8 cellular contexts compared by ENCODE assay signal in genomic region chr6:36623547-36624459, GRCh38. TPM values are rescaled to one million over a fixed set of nuclear protein-coding genes. Genes with fewer than 3 reads are reported as not detected.
DNase-seq lines count a peak whose midpoint lies in the region; ATAC-seq and TF ChIP-seq lines count a peak whose summit lies in the region.

No MANE protein-coding gene starts in this region.

- no peak overlapping the region for H3K27ac ChIP-seq in CD8-positive, alpha-beta memory T cell (ENCODE audit: low read depth, low read length)
- no peak overlapping the region for H3K27ac ChIP-seq in GM23338 (ENCODE audit: low read depth)
- H3K27ac ChIP-seq in adrenal gland: no peak overlapping the region

- CTCF ChIA-PET in CD8-positive, alpha-beta memory T cell (lab: Charles Lee): interaction anchor here (0.9 to 4.3 kb wide), 13 partner anchors 9 to 394 kb away, joined by 3 to 24 read pairs (median 4); partner anchors contain the start of gene CDKN1A
- CTCF ChIA-PET in T-cell (lab: Charles Lee): interaction anchor here (0.5 to 1.8 kb wide), 5 partner anchors 22 to 394 kb away, joined by 3 to 7 read pairs (median 3); no protein-coding TSS in a partner anchor

- DNase-seq in CD8-positive, alpha-beta memory T cell: peak; percentile 59 to 83 (median 65)
- DNase-seq in GM23338 (ENCODE audit: low spot score): peak; percentile 92
- peak; percentile 66 to 87 (median 86) for DNase-seq in NCI-H1417 (lab: John Stamatoyannopoulos, UW)
- peak; percentile 42 to 81 (median 68) for DNase-seq in T-cell
- peak; percentile 85 to 95 (median 90) for DNase-seq in adrenal gland
- DNase-seq in left ventricle myocardium superior: peak; percentile 88
- peak; percentile 72 for DNase-seq in renal cortical epithelial cell (ENCODE audit: low read depth)

- H4K20me1 ChIP-seq in GM23338 (replicated peaks; ENCODE audit: insufficient read depth): no peaks in the 10 kb centered on the region

- TF ChIP-seq CTCF in GM23338 (conservative IDR thresholded peaks at IDR 0.05; ENCODE audit: low read depth in 2 of 2) (peak; percentile 93 to 98), adrenal gland (IDR thresholded peaks at IDR 0.05) (peak; percentile 75 to 93 (median 88))

- H3K27ac Mint-ChIP-seq in CD8-positive, alpha-beta memory T cell: peak overlapping the region in 4 of 8 donors; percentile 2 to 87 (median 52)
- H3K27ac Mint-ChIP-seq in GM23338: no peak overlapping the region
- H3K27ac Mint-ChIP-seq in T-cell: no peak overlapping the region

- no peaks in the 10 kb centered on the region for H3K36me3 ChIP-seq in CD8-positive, alpha-beta memory T cell (ENCODE audit: insufficient read depth, low read length)
- no peaks in the 10 kb centered on the region for H3K36me3 ChIP-seq in GM23338 (ENCODE audit: insufficient read depth)
- H3K36me3 ChIP-seq in adrenal gland (replicated peaks in 1 of 2): no peaks in the 10 kb centered on the region

- no peak overlapping the region for H3K4me3 ChIP-seq in CD8-positive, alpha-beta memory T cell (ENCODE audit: low read length)
- H3K4me3 ChIP-seq in GM23338 (no peak overlapping the region), adrenal gland (no peak overlapping the region)

- ATAC-seq in GM23338 (peak; percentile 92), T-cell (replicated peaks in 1 of 4) (peak; percentile 72 to 88 (median 82)), left ventricle myocardium superior (peak; percentile 66), GM21360 (IDR thresholded peaks at IDR 0.05; ENCODE audit: unreplicated experiment) (no peak)

- intact Hi-C loops in adrenal gland (cut with DNase I): loop anchor here (2.0 to 5.0 kb wide), 3 partner anchors 58 to 101 kb away; no protein-coding TSS in a partner anchor
- intact Hi-C loops in left ventricle myocardium superior (cut with micrococcal nuclease): loop anchor here (2.0 kb wide), 2 partner anchors 57 to 135 kb away; no protein-coding TSS in a partner anchor

- H3K79me2 ChIP-seq in GM23338 (replicated peaks; ENCODE audit: insufficient read depth): no peaks in the 10 kb centered on the region

- no peaks in the 10 kb centered on the region for H3K9me2 ChIP-seq in GM23338 (ENCODE audit: insufficient read depth)

- TF ChIP-seq POLR2A in adrenal gland (IDR thresholded peaks at IDR 0.05): no peak

- 47 to 50% (median 49%) methylated on average over 18 of the region's 18 CpGs for WGBS in adrenal gland, 4 donors

- H3K4me1 ChIP-seq in CD8-positive, alpha-beta memory T cell (ENCODE audit: insufficient read depth, low read length): peaks cover 7% of the 10 kb centered on the region
- H3K4me1 ChIP-seq in GM23338 (ENCODE audit: insufficient read depth): no peaks in the 10 kb centered on the region; the same call in 1 of the 2 replicates
- H3K4me1 ChIP-seq in adrenal gland (replicated peaks in 1 of 2): peaks cover 8 to 38% of the 10 kb centered on the region in 2 donors

- no peaks in the 10 kb centered on the region for H3F3A ChIP-seq in GM23338 (replicated peaks; ENCODE audit: low read depth)

- H3K4me3 Mint-ChIP-seq in CD8-positive, alpha-beta memory T cell: no peak overlapping the region
- H3K4me3 Mint-ChIP-seq in GM23338 (no peak overlapping the region; the same call in 2 of the 3 replicates), T-cell (no peak overlapping the region)

- no peaks in the 10 kb centered on the region for H3K9me3 Mint-ChIP-seq in CD8-positive, alpha-beta memory T cell
- no peaks in the 10 kb centered on the region for H3K9me3 Mint-ChIP-seq in GM23338
- H3K9me3 Mint-ChIP-seq in T-cell: no peaks in the 10 kb centered on the region

- H3K27me3 ChIP-seq in CD8-positive, alpha-beta memory T cell (ENCODE audit: insufficient read depth, low read length, poor library complexity, severe bottlenecking): no peaks in the 10 kb centered on the region
- H3K27me3 ChIP-seq in GM23338 (ENCODE audit: insufficient read depth) (no peaks in the 10 kb centered on the region), adrenal gland (no peaks in the 10 kb centered on the region)

- H3K4me2 ChIP-seq in GM23338: no peak overlapping the region

- H3K36me3 Mint-ChIP-seq in CD8-positive, alpha-beta memory T cell: peaks cover 0 to under 1% (median 0%) of the 10 kb centered on the region in 3 donors
- H3K36me3 Mint-ChIP-seq in GM23338 (ENCODE audit: low read depth) (no peaks in the 10 kb centered on the region), T-cell (no peaks in the 10 kb centered on the region)

- no peaks in the 10 kb centered on the region for H3K27me3 Mint-ChIP-seq in CD8-positive, alpha-beta memory T cell
- H3K27me3 Mint-ChIP-seq in GM23338 (ENCODE audit: insufficient read depth, low read depth, poor library complexity): peaks cover 15% of the 10 kb centered on the region
- H3K27me3 Mint-ChIP-seq in T-cell: no peaks in the 10 kb centered on the region

- POLR2A ChIA-PET in CD8-positive, alpha-beta memory T cell (lab: Charles Lee): no interaction called here
- POLR2A ChIA-PET in T-cell (lab: Charles Lee): interaction anchor here in 1 of 2 donors (0.7 kb wide), 1 partner anchor 24 kb away, joined by 3 read pairs; no protein-coding TSS in a partner anchor

- H3K9me3 ChIP-seq in CD8-positive, alpha-beta memory T cell (ENCODE audit: low read length): no peaks in the 10 kb centered on the region
- no peaks in the 10 kb centered on the region for H3K9me3 ChIP-seq in adrenal gland (replicated peaks in 1 of 3)

- peaks cover 11 to 15% (median 11%) of the 10 kb centered on the region in 3 donors for H3K4me1 Mint-ChIP-seq in CD8-positive, alpha-beta memory T cell
- peaks cover 4% of the 10 kb centered on the region; the same call in 2 of the 3 replicates for H3K4me1 Mint-ChIP-seq in GM23338
- peaks cover 11 to 14% (median 11%) of the 10 kb centered on the region in 3 donors for H3K4me1 Mint-ChIP-seq in T-cell

- no peak overlapping the region for H2AFZ ChIP-seq in GM23338

TF ChIP-seq in GM23338, 12 proteins besides CTCF, POLR2A, EP300 and RAD21 (continues in another document):
- TF ChIP-seq JUNB (IDR thresholded peaks at IDR 0.05; ENCODE audit: unreplicated experiment) (no peak), REST (IDR thresholded peaks at IDR 0.05; ENCODE audit: unreplicated experiment) (no peak), STAT1 (IDR thresholded peaks at IDR 0.05; ENCODE audit: unreplicated experiment) (no peak), EZH2phosphoT487 (IDR thresholded peaks at IDR 0.05; ENCODE audit: unreplicated experiment) (no peak), ZNF114 (CRISPR knock-in tag; IDR thresholded peaks at IDR 0.05) (no peak), ETS1 (IDR thresholded peaks at IDR 0.05) (no peak)

RNA-seq across cellular contexts. Expression of gene SRSF3, which starts 29.6 kb away (rescaled TPM):
- 100 to 1,000 TPM; 572 to 579 TPM for total RNA-seq in CD8-positive, alpha-beta memory T cell
- 370 TPM for polyA plus RNA-seq in CD8-positive, alpha-beta memory T cell
- 254 and 436 TPM in 2 replicates for total RNA-seq in GM23338 (2014; rRNA removed; shearing (Covaris generic))
- polyA plus RNA-seq in GM23338 (2016; fragmentation: Nextera tagmentation; extraction: Ambion mirVana): 585 and 655 TPM in 2 replicates
- 100 to 1,000 TPM; 322 to 546 (median 332) TPM for total RNA-seq in T-cell
- 100 to 1,000 TPM in 6 of 8 donors, 10 to 100 TPM in 2; 28.9 to 291 (median 123) TPM for total RNA-seq in adrenal gland
- 100 to 1,000 TPM in 1 of 3 donors, 10 to 100 TPM in 2; 87.8 to 290 (median 92.4) TPM for polyA plus RNA-seq in adrenal gland
- total RNA-seq in left ventricle myocardium superior: 123 TPM
- 182 and 305 TPM in 2 replicates for total RNA-seq in renal cortical epithelial cell

RNA-seq across cellular contexts. Expression of gene CDKN1A, which starts 54.7 kb away (rescaled TPM):
- 10 to 100 TPM; 64.7 to 66.4 TPM for total RNA-seq in CD8-positive, alpha-beta memory T cell
- 1.6 TPM for polyA plus RNA-seq in CD8-positive, alpha-beta memory T cell
- total RNA-seq in GM23338 (2014; rRNA removed; shearing (Covaris generic)): 44.4 and 45.6 TPM in 2 replicates
- 31.5 and 34.0 TPM in 2 replicates for polyA plus RNA-seq in GM23338 (2016; fragmentation: Nextera tagmentation; extraction: Ambion mirVana)
- total RNA-seq in T-cell: 10 to 100 TPM in 4 of 5 donors, 1 to 10 TPM in 1; 9.6 to 88.9 (median 11.8) TPM
- 100 to 1,000 TPM in 2 of 8 donors, 10 to 100 TPM in 6; 44.7 to 154 (median 79.9) TPM for total RNA-seq in adrenal gland
- 10 to 100 TPM; 18.8 to 45.1 (median 25.2) TPM for polyA plus RNA-seq in adrenal gland
- 40.0 TPM for total RNA-seq in left ventricle myocardium superior
- total RNA-seq in renal cortical epithelial cell: 343 and 516 TPM in 2 replicates
